9 cellular contexts compared by ENCODE assay signal in the genomic region with DNA sequence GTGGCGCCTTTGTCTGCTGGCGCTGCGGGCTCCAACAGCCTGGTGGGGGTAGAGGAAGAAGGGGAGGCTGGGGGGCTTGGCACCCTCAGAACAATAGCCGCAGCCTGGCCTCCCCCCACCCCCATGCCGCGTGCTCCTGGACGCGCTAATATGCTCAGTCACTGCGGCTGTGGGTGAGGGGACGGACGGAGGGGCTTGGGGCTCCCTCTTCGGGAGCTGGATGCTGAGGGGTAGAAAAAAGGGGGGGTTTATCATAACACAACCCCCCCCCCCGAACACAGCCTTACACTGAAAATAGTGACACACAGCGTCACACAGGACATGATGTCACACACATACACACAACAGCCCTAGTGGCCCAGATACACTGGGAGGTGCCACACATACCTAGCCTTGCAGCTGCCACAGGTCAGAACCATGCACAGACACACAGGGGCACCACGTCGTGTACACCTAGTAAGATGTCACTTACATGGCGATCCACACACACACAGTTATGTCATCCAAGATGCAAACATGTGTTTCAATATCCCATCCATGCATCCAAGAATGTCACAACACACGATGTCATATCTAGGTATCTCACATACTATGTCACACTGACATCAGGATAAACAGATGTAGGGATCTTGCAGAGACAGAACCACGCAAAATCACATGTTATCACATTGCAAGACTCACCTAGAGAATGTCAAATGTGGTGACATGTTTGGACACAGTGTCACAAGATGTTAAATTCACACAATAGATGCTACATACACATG. TPM values are rescaled to one million over a fixed set of nuclear protein-coding genes. Genes with fewer than 3 reads are reported as not detected.
A peak's percentile ranks its signal among the peaks of the same experiment; 100 is the strongest.
DNase-seq lines count a peak whose midpoint lies in the region; ATAC-seq and TF ChIP-seq lines count a peak whose summit lies in the region.
"Had no signal": no experiment of that assay in that cellular context is flagged by ENCODE, and none has a peak within 500 bp of the region (broad histone marks: within the 10 kb centered on the region; RNA-seq: fewer than 3 reads in every experiment).

No MANE protein-coding gene starts in this region.

- H3K4me3 ChIP-seq in mammary epithelial cell (replicated peaks in 1 of 3; ENCODE audit: insufficient read depth in 1 of 3, low read depth in 2 of 3, low read length in 3 of 3) (no peak overlapping the region), psoas muscle (peak overlapping the region; percentile 47), GM23248 (no peak overlapping the region)
- H3K4me3 ChIP-seq: mucosa of descending colon had no signal

- 66% methylated on average over 6 of the region's 19 CpGs for WGBS in mammary epithelial cell (ENCODE audit: low coverage, missing lambda C conversion rate)
- WGBS in psoas muscle, 3 donors, result 10 to 17% (median 16%) methylated on average over 15 to 19 of the region's 19 CpGs
- 5 to 12% methylated on average over 9 to 19 of the region's 19 CpGs for WGBS in GM23248 (ENCODE audit: low coverage in 1 of 2, low lambda C conversion rate in 2 of 2, missing lambda C conversion rate in 2 of 2), 2 experiments

- BruUV-seq in mammary epithelial cell (replicated peaks; lab: Mats Ljungman, UMichigan), result no TSS peak

- ATAC-seq in psoas muscle (no peak), HG03460 (IDR thresholded peaks at IDR 0.05; ENCODE audit: unreplicated experiment) (no peak)

- dilution Hi-C loops in mammary epithelial cell (cut with HindIII; ENCODE audit: low sequenced_read_pairs), result loop anchor here (5.0 kb wide), 1 partner anchor 142 kb away; the partner anchor contains the start of gene FBXW9

- DNase-seq in NCI-H2171 treated with DMSO at 0.1 percent for 48 hours (lab: John Stamatoyannopoulos, UW) (peak; percentile 41), NCI-H2171 (lab: John Stamatoyannopoulos, UW) (no peak), NCI-H2029 treated with DMSO at 0.1 percent for 48 hours (lab: John Stamatoyannopoulos, UW) (peak; percentile 7), mammary epithelial cell (no peak), psoas muscle (peak in 1 of 2 donors; percentile 35), GM23248 (no peak), amniotic stem cell (lab: John Stamatoyannopoulos, UW) (no peak)

- H3K27ac ChIP-seq in mammary epithelial cell (ENCODE audit: insufficient read depth, low read depth, low read length), result no peak overlapping the region
- H3K27ac ChIP-seq in psoas muscle, result no peak overlapping the region
- H3K27ac ChIP-seq in GM23248, result no peak overlapping the region

- H3K4me2 ChIP-seq in mammary epithelial cell (ENCODE audit: insufficient read depth, low read depth, low read length) (peak overlapping the region; percentile 80), GM23248 (ENCODE audit: unreplicated experiment) (no peak overlapping the region)

- in situ Hi-C loops in mammary epithelial cell (cut with MboI; ENCODE audit: low sequenced_read_pairs in 2 of 2), result no loop called here
- in situ Hi-C loops in GM23248 (cut with MboI), result no loop called here

- TF ChIP-seq CTCF in mammary epithelial cell (conservative IDR thresholded peaks at IDR 0.05 in 1 of 2, IDR thresholded peaks at IDR 0.05 in 1 of 2; ENCODE audit: extremely low read depth in 1 of 2, insufficient read depth in 1 of 2, low read depth in 1 of 2, low read length in 2 of 2), result no peak
- TF ChIP-seq CTCF in psoas muscle (IDR thresholded peaks at IDR 0.05), result no peak

- intact Hi-C loops in mammary epithelial cell (cut with micrococcal nuclease), result no loop called here
- intact Hi-C loops in psoas muscle (cut with DNase I), result no loop called here

- H3K9ac ChIP-seq in mammary epithelial cell (ENCODE audit: insufficient read depth, low read length) (no peak overlapping the region), GM23248 (no peak overlapping the region)

- H3K9me3 ChIP-seq in mammary epithelial cell (replicated peaks; ENCODE audit: insufficient read depth, low read length), result no peaks in the 10 kb centered on the region
- no peaks in the 10 kb centered on the region for H3K9me3 ChIP-seq in psoas muscle
- no peaks in the 10 kb centered on the region for H3K9me3 ChIP-seq in GM23248 (ENCODE audit: low read depth)
- H3K9me3 ChIP-seq: mucosa of descending colon had no signal

- peaks cover 13% of the 10 kb centered on the region for H3K4me1 ChIP-seq in mammary epithelial cell (ENCODE audit: insufficient read depth, low read length)
- peaks cover 6% of the 10 kb centered on the region for H3K4me1 ChIP-seq in psoas muscle
- H3K4me1 ChIP-seq in GM23248 (ENCODE audit: insufficient read depth), result no peaks in the 10 kb centered on the region; the same call in 1 of the 2 replicates

- no peaks in the 10 kb centered on the region for H4K20me1 ChIP-seq in mammary epithelial cell (ENCODE audit: insufficient read depth, low read length)
- H4K20me1 ChIP-seq in GM23248 (ENCODE audit: insufficient read depth), result no peaks in the 10 kb centered on the region

- H3K36me3 ChIP-seq in mammary epithelial cell (ENCODE audit: insufficient read depth, low read length), result no peaks in the 10 kb centered on the region
- H3K36me3 ChIP-seq in psoas muscle (ENCODE audit: insufficient read depth in 1 of 2, low read depth in 1 of 2), result no peaks in the 10 kb centered on the region
- H3K36me3 ChIP-seq in GM23248 (ENCODE audit: low read depth), result no peaks in the 10 kb centered on the region

- 0 out of 2 replicates have a peak, but pooled peaks cover 15% of the 10 kb centered on the region for H3F3A ChIP-seq in GM23248 (ENCODE audit: insufficient read depth)

- peaks cover 14% of the 10 kb centered on the region for H3K27me3 ChIP-seq in mammary epithelial cell (ENCODE audit: insufficient read depth, low read length)
- H3K27me3 ChIP-seq in psoas muscle (ENCODE audit: insufficient read depth in 3 of 3, low read length in 2 of 3), result peaks cover 0 to 96% (median 48%) of the 10 kb centered on the region in 3 donors
- H3K27me3 ChIP-seq in GM23248 (replicated peaks; ENCODE audit: insufficient read depth), result peaks cover 63% of the 10 kb centered on the region

- CTCF ChIA-PET in mammary epithelial cell (lab: Charles Lee; ENCODE audit: low non-redundant PET), result no interaction called here

- H3K79me2 ChIP-seq in mammary epithelial cell (ENCODE audit: insufficient read depth, low read length) (no peaks in the 10 kb centered on the region), GM23248 (ENCODE audit: insufficient read depth) (no peaks in the 10 kb centered on the region)

- H2AFZ ChIP-seq in mammary epithelial cell (ENCODE audit: low read depth, low read length), result no peak overlapping the region
- H2AFZ ChIP-seq in GM23248, result no peak overlapping the region

- no peaks in the 10 kb centered on the region for H3K9me2 ChIP-seq in GM23248 (ENCODE audit: insufficient read depth)

RNA-seq across cellular contexts. Expression of gene MAST1, which starts 0.8 kb away (rescaled TPM):
- total RNA-seq in mammary epithelial cell (1 to 10 TPM in 1 of 2 donors, under 1 TPM in 1; 0.50 to 2.2 TPM), psoas muscle (not detected)
- polyA plus RNA-seq in mammary epithelial cell (0.42 TPM), psoas muscle (under 1 TPM; 0.09 to 0.13 (median 0.10) TPM), GM23248 (2016; fragmentation: Nextera tagmentation; extraction: Ambion mirVana) (0.24 TPM in 1 of 2 replicates, not detected in the other)
- polyA minus RNA-seq in mammary epithelial cell, result not detected
- 1.8 TPM in 1 of 2 replicates, not detected in the other for total RNA-seq in GM23248 (2014; rRNA removed; shearing (Covaris generic))

RNA-seq across cellular contexts. Expression of gene RTBDN, which starts 4.7 kb away (rescaled TPM):
- total RNA-seq in mammary epithelial cell (not detected), psoas muscle (not detected)
- polyA plus RNA-seq in mammary epithelial cell (not detected), psoas muscle (under 1 TPM in 1 of 3 donors, not detected in 2; 0.05 TPM), GM23248 (2016; fragmentation: Nextera tagmentation; extraction: Ambion mirVana) (not detected in 2 replicates)
- polyA minus RNA-seq in mammary epithelial cell, result not detected
- not detected in 2 replicates for total RNA-seq in GM23248 (2014; rRNA removed; shearing (Covaris generic))

RNA-seq across cellular contexts. Expression of gene RNASEH2A, which starts 32.7 kb away (rescaled TPM):
- 10 to 100 TPM in 1 of 2 donors, 1 to 10 TPM in 1; 7.0 to 27.8 TPM for total RNA-seq in mammary epithelial cell
- polyA plus RNA-seq in mammary epithelial cell, result 71.6 TPM
- 24.4 TPM for polyA minus RNA-seq in mammary epithelial cell
- 1 to 10 TPM; 2.4 to 5.0 (median 3.0) TPM for total RNA-seq in psoas muscle
- polyA plus RNA-seq in psoas muscle, result 1 to 10 TPM; 3.6 to 9.0 (median 8.6) TPM
- total RNA-seq in GM23248 (2014; rRNA removed; shearing (Covaris generic)), result 8.2 and 16.9 TPM in 2 replicates
- polyA plus RNA-seq in GM23248 (2016; fragmentation: Nextera tagmentation; extraction: Ambion mirVana), result 23.8 and 32.3 TPM in 2 replicates

RNA-seq across cellular contexts. Expression of gene THSD8, which starts 37.2 kb away (rescaled TPM):
- total RNA-seq in mammary epithelial cell, result 10 to 100 TPM in 1 of 2 donors, not detected in 1; 19.8 TPM
- not detected for polyA plus RNA-seq in mammary epithelial cell
- polyA minus RNA-seq in mammary epithelial cell, result 24.4 TPM
- 1 to 10 TPM in 3 of 4 donors, under 1 TPM in 1; 0.92 to 3.2 (median 2.0) TPM for total RNA-seq in psoas muscle
- polyA plus RNA-seq in psoas muscle, result 1 to 10 TPM; 1.9 to 2.5 (median 2.0) TPM
- total RNA-seq in GM23248 (2014; rRNA removed; shearing (Covaris generic)), result not detected in 2 replicates
- polyA plus RNA-seq in GM23248 (2016; fragmentation: Nextera tagmentation; extraction: Ambion mirVana), result 10.8 and 12.5 TPM in 2 replicates

RNA-seq across cellular contexts. Expression of gene PRDX2, which starts 37.5 kb away (rescaled TPM):
- total RNA-seq in mammary epithelial cell (100 to 1,000 TPM; 169 to 202 TPM), psoas muscle (100 to 1,000 TPM; 273 to 419 (median 370) TPM)
- polyA plus RNA-seq in mammary epithelial cell (377 TPM), psoas muscle (100 to 1,000 TPM; 329 to 535 (median 396) TPM), GM23248 (2016; fragmentation: Nextera tagmentation; extraction: Ambion mirVana) (252 TPM in 2 replicates)
- polyA minus RNA-seq in mammary epithelial cell, result 324 TPM
- 230 TPM in 2 replicates for total RNA-seq in GM23248 (2014; rRNA removed; shearing (Covaris generic))

Comparison
In these comparisons a context has a peak if more than half of its experiments do, and no peak if none do; other contexts are left out.
1. DNase-seq: peak in NCI-H2171 treated with DMSO at 0.1 percent for 48 hours (single experiment) and NCI-H2029 treated with DMSO at 0.1 percent for 48 hours (single experiment); none in NCI-H2171 (single experiment), mammary epithelial cell (single experiment), GM23248 (single experiment) and amniotic stem cell (single experiment).